In the genomic region with DNA sequence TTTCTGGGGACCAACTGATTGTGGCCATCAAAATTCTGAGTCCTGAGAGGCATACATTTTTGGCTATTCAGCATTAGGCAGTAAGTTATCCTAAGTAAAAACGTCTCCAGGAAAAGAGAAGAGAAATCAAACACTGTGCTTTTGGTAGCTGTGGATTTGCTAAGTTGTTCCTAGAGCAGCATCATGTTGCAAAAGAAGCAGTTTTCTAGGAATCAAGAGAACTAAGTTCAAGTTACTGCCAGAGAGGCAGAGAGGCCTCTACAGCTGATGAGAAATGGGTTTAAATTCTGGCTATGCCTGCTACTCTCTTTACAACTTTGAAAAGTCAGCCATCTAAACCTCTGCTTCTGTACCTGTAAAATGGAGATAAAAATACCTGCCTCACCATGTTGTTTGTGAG, we compare ENCODE assay signal across 21 cellular contexts. TPM values are rescaled to one million over a fixed set of nuclear protein-coding genes. Genes with fewer than 3 reads are reported as not detected.
"Had no signal": no experiment of that assay in that cellular context is flagged by ENCODE, and none has a peak within 500 bp of the region (broad histone marks: within the 10 kb centered on the region; RNA-seq: fewer than 3 reads in every experiment).

No MANE protein-coding gene starts in this region.

- H3K27me3 Mint-ChIP-seq: dendritic cell treated with granulocyte-macrophage colony-stimulating factor and Interleukin-4, amounts not matched to agents 40 ng/mL and 50 ng/mL, for 4 days; naive B cell had no signal

- H3K4me3 ChIP-seq: heart left ventricle, pancreas, sigmoid colon, skin epidermis, stomach, thyroid gland had no signal

- DNase-seq: erythroblast; foreskin melanocyte; kidney glomerular epithelial cell; mesendoderm; naive B cell; occipital lobe; pancreas; stimulated activated CD4-positive, alpha-beta T cell treated with anti-CD3 and anti-CD28 coated beads, Interleukin-12 subunit alpha, Interleukin-12 subunit beta, amount 100 ng/mL, for 4 hours; stimulated activated naive CD4-positive, alpha-beta T cell; stomach had no signal

- H3K9me3 ChIP-seq: heart left ventricle, pancreas, sigmoid colon, stomach, thyroid gland had no signal

- H3K9me3 Mint-ChIP-seq: dendritic cell treated with granulocyte-macrophage colony-stimulating factor and Interleukin-4, amounts not matched to agents 40 ng/mL and 50 ng/mL, for 4 days; naive B cell; type B pancreatic cell had no signal

- H3K27ac Mint-ChIP-seq: dendritic cell treated with granulocyte-macrophage colony-stimulating factor and Interleukin-4, amounts not matched to agents 40 ng/mL and 50 ng/mL, for 4 days; naive B cell; nephron; progenitor cell of endocrine pancreas; type B pancreatic cell had no signal

- H3K4me3 Mint-ChIP-seq: dendritic cell treated with granulocyte-macrophage colony-stimulating factor and Interleukin-4, amounts not matched to agents 40 ng/mL and 50 ng/mL, for 4 days; nephron; type B pancreatic cell had no signal

- H3K27ac ChIP-seq: sigmoid colon, skin epidermis had no signal

- H3K36me3 ChIP-seq: heart left ventricle, pancreas, sigmoid colon, stomach, thyroid gland had no signal

- H3K27me3 ChIP-seq: heart left ventricle, pancreas, stomach, thyroid gland had no signal

- H3K36me3 Mint-ChIP-seq: naive B cell, type B pancreatic cell had no signal

RNA-seq across cellular contexts. Expression of a gene that starts 22.8 kb away (rescaled TPM):
- total RNA-seq: heart left ventricle, liver, lung microvascular endothelial cell, occipital lobe, progenitor cell of endocrine pancreas, renal cortical epithelial cell, thyroid gland had no signal
- polyA plus RNA-seq: liver had no signal
